Comparison of ENCODE assay signal across 8 cellular contexts in genomic region chr2:113156278-113157107, GRCh38. TPM values are rescaled to one million over a fixed set of nuclear protein-coding genes. Genes with fewer than 3 reads are reported as not detected.
A peak's percentile ranks its signal among the peaks of the same experiment; 100 is the strongest.
DNase-seq lines count a peak whose midpoint lies in the region; ATAC-seq and TF ChIP-seq lines count a peak whose summit lies in the region.

No MANE protein-coding gene starts in this region.

- peak overlapping the region; percentile 58 for H3K4me3 ChIP-seq in urinary bladder (ENCODE audit: low read depth, low read length)

- DNase-seq in stimulated activated CD4-positive, alpha-beta T cell treated with anti-CD3 and anti-CD28 coated beads, Interleukin-1b, Interleukin-23, amount 100 ng/mL, for 48 hours = peak; percentile 49
- DNase-seq in stimulated activated CD4-positive, alpha-beta T cell treated with anti-CD3 and anti-CD28 coated beads, Interleukin-4, amount 100 ng/mL, for 1 hour = no peak
- no peak for DNase-seq in activated CD8-positive, alpha-beta T cell treated with anti-CD3 and anti-CD28 coated beads, Interleukin-2, amount 10 ng/mL, durations not matched to agents 7 days and 5 days
- DNase-seq in left kidney (ENCODE audit: low read depth, low spot score) = peak; percentile 36
- DNase-seq in stimulated activated naive CD4-positive, alpha-beta T cell (lab: John Stamatoyannopoulos, UW) = no peak
- no peak for DNase-seq in GM13977 (ENCODE audit: low spot score)
- no peak for DNase-seq in COLO829 (ENCODE audit: low spot score)

- no peaks in the 10 kb centered on the region for H3K9me3 Mint-ChIP-seq in activated CD8-positive, alpha-beta T cell treated with anti-CD3 and anti-CD28 coated beads, Interleukin-2, amount 10 ng/mL, durations not matched to agents 7 days and 5 days (ENCODE audit: insufficient read depth)

- POLR2A ChIA-PET in activated CD8-positive, alpha-beta T cell treated with anti-CD3 and anti-CD28 coated beads, Interleukin-2, amount 10 ng/mL, durations not matched to agents 7 days and 5 days (lab: Charles Lee) = interaction anchor here (0.9 to 5.1 kb wide), 3 partner anchors 17 to 46 kb away, joined by 3 to 81 read pairs (median 11); partner anchors contain the start of gene PSD4

- H3K27ac Mint-ChIP-seq in activated CD8-positive, alpha-beta T cell treated with anti-CD3 and anti-CD28 coated beads, Interleukin-2, amount 10 ng/mL, durations not matched to agents 7 days and 5 days = peak overlapping the region; percentile 56

- H3K36me3 Mint-ChIP-seq in activated CD8-positive, alpha-beta T cell treated with anti-CD3 and anti-CD28 coated beads, Interleukin-2, amount 10 ng/mL, durations not matched to agents 7 days and 5 days (ENCODE audit: low read depth) = peaks cover 10% of the 10 kb centered on the region

- H3K27ac ChIP-seq in urinary bladder (ENCODE audit: low read depth) = peak overlapping the region; percentile 45

- H3K4me1 ChIP-seq in urinary bladder (ENCODE audit: insufficient read depth) = no peaks in the 10 kb centered on the region

- no peak for ATAC-seq in activated CD8-positive, alpha-beta T cell treated with anti-CD3 and anti-CD28 coated beads, Interleukin-2, amount 10 ng/mL, durations not matched to agents 7 days and 5 days

- no peak for TF ChIP-seq CTCF in GM13977 (IDR thresholded peaks at IDR 0.05; ENCODE audit: extremely low read depth, insufficient read depth, missing control alignments)

- in situ Hi-C loops in GM13977 (cut with MboI; ENCODE audit: low pct_unique_long_range_greater_than_20kb, low sequenced_read_pairs, unreplicated experiment) = no loop called here

- peak overlapping the region; percentile 60 for H3K4me3 Mint-ChIP-seq in activated CD8-positive, alpha-beta T cell treated with anti-CD3 and anti-CD28 coated beads, Interleukin-2, amount 10 ng/mL, durations not matched to agents 7 days and 5 days

- peaks cover 33% of the 10 kb centered on the region for H3K4me1 Mint-ChIP-seq in activated CD8-positive, alpha-beta T cell treated with anti-CD3 and anti-CD28 coated beads, Interleukin-2, amount 10 ng/mL, durations not matched to agents 7 days and 5 days (ENCODE audit: low read depth)

- CTCF ChIA-PET in activated CD8-positive, alpha-beta T cell treated with anti-CD3 and anti-CD28 coated beads, Interleukin-2, amount 10 ng/mL, durations not matched to agents 7 days and 5 days (lab: Charles Lee) = interaction anchor here (0.8 to 4.7 kb wide), 10 partner anchors 10 to 76 kb away, joined by 3 to 79 read pairs (median 5); partner anchors contain the start of gene PSD4

- 61% methylated on average over 9 of the region's 9 CpGs for WGBS in urinary bladder

- peaks cover 10% of the 10 kb centered on the region for H3K27me3 Mint-ChIP-seq in activated CD8-positive, alpha-beta T cell treated with anti-CD3 and anti-CD28 coated beads, Interleukin-2, amount 10 ng/mL, durations not matched to agents 7 days and 5 days (ENCODE audit: low read depth)

- H3K36me3 ChIP-seq in urinary bladder (ENCODE audit: insufficient read depth) = no peaks in the 10 kb centered on the region

RNA-seq across cellular contexts. Expression of gene PSD4, which starts 17.3 kb away (rescaled TPM):
- total RNA-seq in activated CD8-positive, alpha-beta T cell treated with anti-CD3 and anti-CD28 coated beads, Interleukin-2, amount 10 ng/mL, durations not matched to agents 7 days and 5 days = 100 to 1,000 TPM; 394 to 404 TPM
- 9.7 TPM for total RNA-seq in urinary bladder
- 6.3 TPM for polyA plus RNA-seq in urinary bladder

RNA-seq across cellular contexts. Expression of gene IL1RN, which starts 29.1 kb away (rescaled TPM):
- total RNA-seq in activated CD8-positive, alpha-beta T cell treated with anti-CD3 and anti-CD28 coated beads, Interleukin-2, amount 10 ng/mL, durations not matched to agents 7 days and 5 days = under 1 TPM in 1 of 2 experiments, not detected in 1; 0.31 TPM
- 6.7 TPM for total RNA-seq in urinary bladder
- polyA plus RNA-seq in urinary bladder = 4.9 TPM

Comparison
In these comparisons a context has a peak if more than half of its experiments do, and no peak if none do; other contexts are left out.
1. DNase-seq: peak in stimulated activated CD4-positive, alpha-beta T cell treated with anti-CD3 and anti-CD28 coated beads, Interleukin-1b, Interleukin-23, amount 100 ng/mL, for 48 hours (single experiment) and left kidney (single experiment); none in stimulated activated CD4-positive, alpha-beta T cell treated with anti-CD3 and anti-CD28 coated beads, Interleukin-4, amount 100 ng/mL, for 1 hour (single experiment), activated CD8-positive, alpha-beta T cell treated with anti-CD3 and anti-CD28 coated beads, Interleukin-2, amount 10 ng/mL, durations not matched to agents 7 days and 5 days (single experiment), stimulated activated naive CD4-positive, alpha-beta T cell (0 of 6), GM13977 (single experiment) and COLO829 (single experiment).
2. RNA of gene PSD4, which starts 17.3 kb away (total RNA-seq): 394 to 404 TPM in activated CD8-positive, alpha-beta T cell treated with anti-CD3 and anti-CD28 coated beads, Interleukin-2, amount 10 ng/mL, durations not matched to agents 7 days and 5 days; 9.7 TPM in urinary bladder (single experiment); every median in the first group is over 10 times any median in the second.